ENCODE assay signal across 19 cellular contexts in genomic region chr12:131049002-131049401, GRCh38.
DNase-seq lines count a peak whose midpoint lies in the region; ATAC-seq and TF ChIP-seq lines count a peak whose summit lies in the region.
"Had no signal": no experiment of that assay in that cellular context is flagged by ENCODE, and none has a peak within 500 bp of the region (broad histone marks: within the 10 kb centered on the region; RNA-seq: fewer than 3 reads in every experiment).

No MANE protein-coding gene starts in this region.

- H3K4me3 Mint-ChIP-seq in stimulated activated naive B cell treated with anti-CD40 and anti-IgM and Interleukin-4, amounts not matched to agents 10 μg/mL and 1 μg/mL and 100 μg/mL, for 72 hours = no peak overlapping the region
- H3K4me3 Mint-ChIP-seq: CD8-positive, alpha-beta memory T cell; GM23338 had no signal

- H3K27me3 ChIP-seq in right atrium auricular region (no peaks in the 10 kb centered on the region), lower lobe of right lung (ENCODE audit: low read depth) (no peaks in the 10 kb centered on the region), skeletal muscle tissue (ENCODE audit: control insufficient read depth in 3 of 3, insufficient read depth in 3 of 3, low read length in 3 of 3) (peaks cover 0 to 4% (median 0%) of the 10 kb centered on the region in 3 donors)
- H3K27me3 ChIP-seq: SJSA1 had no signal

- peaks cover 7 to 8% of the 10 kb centered on the region in 2 donors for H3K27me3 Mint-ChIP-seq in stimulated activated naive B cell treated with anti-CD40 and anti-IgM and Interleukin-4, amounts not matched to agents 10 μg/mL and 1 μg/mL and 100 μg/mL, for 72 hours

- no peak for ATAC-seq in left ventricle myocardium superior
- ATAC-seq in lower lobe of right lung = no peak
- ATAC-seq in stimulated activated naive B cell treated with anti-CD40 and anti-IgM and Interleukin-4, amounts not matched to agents 10 μg/mL and 1 μg/mL and 100 μg/mL, for 72 hours (replicated peaks) = no peak
- no peak for ATAC-seq in GM21528 (IDR thresholded peaks at IDR 0.05; ENCODE audit: low FRiP score, unreplicated experiment)
- ATAC-seq in HG03457 (IDR thresholded peaks at IDR 0.05; ENCODE audit: unreplicated experiment) = no peak
- ATAC-seq: HCT116 had no signal

- H3K27ac ChIP-seq in right atrium auricular region (peak overlapping the region; percentile 57 to 81), lower lobe of right lung (peak overlapping the region; percentile 36), skeletal muscle tissue (ENCODE audit: low read depth, low read length) (peak overlapping the region; percentile 62)
- H3K27ac ChIP-seq: A549, SJSA1 had no signal

- H3K4me1 Mint-ChIP-seq in stimulated activated naive B cell treated with anti-CD40 and anti-IgM and Interleukin-4, amounts not matched to agents 10 μg/mL and 1 μg/mL and 100 μg/mL, for 72 hours = peaks cover 19 to 29% of the 10 kb centered on the region in 2 donors
- H3K4me1 Mint-ChIP-seq: CD8-positive, alpha-beta memory T cell had no signal

- no peak overlapping the region for H3K27ac Mint-ChIP-seq in stimulated activated naive B cell treated with anti-CD40 and anti-IgM and Interleukin-4, amounts not matched to agents 10 μg/mL and 1 μg/mL and 100 μg/mL, for 72 hours
- H3K27ac Mint-ChIP-seq: CD8-positive, alpha-beta memory T cell; GM23338 had no signal

- intact Hi-C loops in left ventricle myocardium superior (cut with micrococcal nuclease) = no loop called here
- intact Hi-C loops in lower lobe of right lung (cut with DNase I) = no loop called here

- DNase-seq in right atrium auricular region (ENCODE audit: low spot score) (no peak), left ventricle myocardium superior (no peak), lower lobe of right lung (peak; percentile 35)
- no peak for DNase-seq in stimulated activated naive B cell treated with anti-CD40 and anti-IgM and Interleukin-4, amounts not matched to agents 10 μg/mL and 1 μg/mL and 100 μg/mL, for 72 hours
- DNase-seq: CD8-positive, alpha-beta memory T cell; DMS53; EL; NCI-H1105 treated with DMSO at 0.1 percent for 48 hours; NCI-H1694 treated with DMSO at 0.1 percent for 48 hours; NCI-H510A treated with DMSO at 0.1 percent for 48 hours; RPMI8226 had no signal

- no peak for TF ChIP-seq CTCF in right atrium auricular region (IDR thresholded peaks at IDR 0.05)
- no peak for TF ChIP-seq CTCF in lower lobe of right lung (IDR thresholded peaks at IDR 0.05)

- peaks cover 26% of the 10 kb centered on the region for H3K36me3 ChIP-seq in right atrium auricular region
- H3K36me3 ChIP-seq in lower lobe of right lung = no peaks in the 10 kb centered on the region
- H3K36me3 ChIP-seq in skeletal muscle tissue (ENCODE audit: control insufficient read depth in 3 of 3, insufficient read depth in 3 of 3, low read length in 3 of 3) = no peaks in the 10 kb centered on the region
- H3K36me3 ChIP-seq: SJSA1 had no signal

- H3K9me3 ChIP-seq in right atrium auricular region (no peaks in the 10 kb centered on the region), lower lobe of right lung (no peaks in the 10 kb centered on the region), skeletal muscle tissue (ENCODE audit: control insufficient read depth in 3 of 3, low read length in 3 of 3) (no peaks in the 10 kb centered on the region)
- H3K9me3 ChIP-seq: A549, SJSA1 had no signal

- peaks cover 2 to 4% of the 10 kb centered on the region in 2 donors for H3K9me3 Mint-ChIP-seq in stimulated activated naive B cell treated with anti-CD40 and anti-IgM and Interleukin-4, amounts not matched to agents 10 μg/mL and 1 μg/mL and 100 μg/mL, for 72 hours
- H3K9me3 Mint-ChIP-seq: CD8-positive, alpha-beta memory T cell had no signal

- peaks cover 0 to 39% of the 10 kb centered on the region in 2 donors for H3K4me1 ChIP-seq in right atrium auricular region
- H3K4me1 ChIP-seq in lower lobe of right lung = no peaks in the 10 kb centered on the region
- H3K4me1 ChIP-seq in skeletal muscle tissue (ENCODE audit: control insufficient read depth in 3 of 3, insufficient read depth in 3 of 3, low read length in 3 of 3) = peaks cover 14 to 33% (median 17%) of the 10 kb centered on the region in 3 donors
- H3K4me1 ChIP-seq: A549, SJSA1 had no signal

- no peak overlapping the region for H3K9ac ChIP-seq in skeletal muscle tissue (ENCODE audit: low read depth in 1 of 3, low read length in 3 of 3)

- H3K36me3 Mint-ChIP-seq in stimulated activated naive B cell treated with anti-CD40 and anti-IgM and Interleukin-4, amounts not matched to agents 10 μg/mL and 1 μg/mL and 100 μg/mL, for 72 hours = peaks cover 2 to 6% of the 10 kb centered on the region in 2 donors
- H3K36me3 Mint-ChIP-seq: CD8-positive, alpha-beta memory T cell had no signal

- no peak overlapping the region for H3K4me3 ChIP-seq in right atrium auricular region
- H3K4me3 ChIP-seq in lower lobe of right lung = no peak overlapping the region
- H3K4me3 ChIP-seq in skeletal muscle tissue (ENCODE audit: low read length in 3 of 3) = no peak overlapping the region
- H3K4me3 ChIP-seq: A549, GM12878, GM23338, SJSA1 had no signal
